In the genomic region with DNA sequence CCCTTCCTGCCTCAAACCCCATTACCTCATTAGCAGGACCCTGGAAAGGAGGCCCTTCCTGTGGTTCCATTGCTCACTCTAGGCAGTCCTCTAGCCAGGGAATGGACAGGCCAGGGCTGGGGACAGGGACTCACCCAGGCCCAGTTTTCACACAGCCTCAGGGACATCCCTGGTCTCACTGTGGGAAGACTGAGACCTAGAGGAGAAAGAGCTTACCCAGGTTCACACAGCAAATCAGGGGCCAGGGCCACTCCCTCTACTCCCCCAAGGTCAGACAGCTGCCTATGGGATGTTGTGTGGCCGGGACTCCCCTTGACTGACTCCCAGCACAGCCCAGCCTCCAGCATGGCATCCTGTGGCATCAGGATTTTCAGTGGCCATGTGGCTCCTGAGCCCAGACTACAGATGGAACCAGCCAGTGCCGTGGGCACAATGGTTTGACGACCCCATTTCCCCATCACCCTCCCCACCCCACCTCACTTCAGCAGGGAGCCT, we compare ENCODE assay signal across 10 cellular contexts. TPM values are rescaled to one million over a fixed set of nuclear protein-coding genes. Genes with fewer than 3 reads are reported as not detected.
DNase-seq lines count a peak whose midpoint lies in the region; FAIRE-seq and TF ChIP-seq lines count a peak whose summit lies in the region.
"Had no signal": no experiment of that assay in that cellular context is flagged by ENCODE, and none has a peak within 500 bp of the region (broad histone marks: within the 10 kb centered on the region; RNA-seq: fewer than 3 reads in every experiment).

No MANE protein-coding gene starts in this region.

- H3K9me2 ChIP-seq in DOHH2 (replicated peaks; ENCODE audit: control insufficient read depth, low read length) (no peaks in the 10 kb centered on the region), Loucy (replicated peaks; ENCODE audit: low read depth, low read length) (no peaks in the 10 kb centered on the region)

- no peak for TF ChIP-seq CTCF in DOHH2 (IDR thresholded peaks at IDR 0.05; ENCODE audit: low read depth, low read length, poor library complexity, severe bottlenecking)
- no peak for TF ChIP-seq CTCF in Loucy (conservative IDR thresholded peaks at IDR 0.05; ENCODE audit: low read length)
- TF ChIP-seq CTCF in bronchial epithelial cell (IDR thresholded peaks at IDR 0.05; ENCODE audit: insufficient read depth, low read length, severe bottlenecking) = no peak
- TF ChIP-seq CTCF in osteocyte (IDR thresholded peaks at IDR 0.05) = no peak

- H4K20me1 ChIP-seq in DOHH2 (ENCODE audit: control insufficient read depth, insufficient read depth, low read depth, low read length) = no peaks in the 10 kb centered on the region
- H4K20me1 ChIP-seq in Loucy (ENCODE audit: insufficient read depth, low read length, poor library complexity, severe bottlenecking) = no peaks in the 10 kb centered on the region

- H3K9ac ChIP-seq in Loucy (ENCODE audit: low read depth, low read length, poor library complexity, severe bottlenecking) = peak overlapping the region; percentile 62

- peaks cover 13% of the 10 kb centered on the region for H3F3A ChIP-seq in DOHH2 (ENCODE audit: control insufficient read depth, insufficient read depth)
- H3F3A ChIP-seq in Loucy (ENCODE audit: low read depth) = no peaks in the 10 kb centered on the region

- FAIRE-seq in bronchial epithelial cell (lab: Jason Lieb, UNC) = peak; percentile 62
- FAIRE-seq: HTR-8/SVneo had no signal

- H3K36me3 ChIP-seq in DOHH2 (ENCODE audit: control insufficient read depth, low read length) (no peaks in the 10 kb centered on the region), Loucy (ENCODE audit: insufficient read depth, low read length) (no peaks in the 10 kb centered on the region), bronchial epithelial cell (ENCODE audit: control insufficient read depth, insufficient read depth, low read length) (no peaks in the 10 kb centered on the region)
- H3K36me3 ChIP-seq: SJSA1 had no signal

- H3K36me3 Mint-ChIP-seq in osteocyte (ENCODE audit: unreplicated experiment) = peaks cover 7% of the 10 kb centered on the region

- DNase-seq in bronchial epithelial cell (ENCODE audit: low read depth) (no peak), osteocyte (ENCODE audit: extremely low spot score, unreplicated experiment) (no peak), EL (no peak), erythroblast (lab: John Stamatoyannopoulos, UW) (no peak), DMS53 (lab: John Stamatoyannopoulos, UW) (no peak)
- DNase-seq: NCI-H1436 treated with DMSO at 0.1 percent for 48 hours had no signal

- H3K27ac Mint-ChIP-seq in osteocyte (ENCODE audit: unreplicated experiment) = peak overlapping the region; percentile 83

- no peak overlapping the region for H2AFZ ChIP-seq in Loucy (ENCODE audit: low read length)

- peaks cover 63% of the 10 kb centered on the region for H3K4me1 ChIP-seq in DOHH2 (ENCODE audit: control insufficient read depth, low read length)
- peaks cover 46% of the 10 kb centered on the region for H3K4me1 ChIP-seq in Loucy (ENCODE audit: insufficient read depth, low read length, poor library complexity, severe bottlenecking)

- TF ChIP-seq POLR2A in erythroblast (IDR thresholded peaks at IDR 0.05; ENCODE audit: low read length) = no peak

- H3K4me3 Mint-ChIP-seq in osteocyte (ENCODE audit: unreplicated experiment) = no peak overlapping the region

- H3K79me2 ChIP-seq in DOHH2 (ENCODE audit: control insufficient read depth, low read length) (no peaks in the 10 kb centered on the region), Loucy (ENCODE audit: insufficient read depth, low read length) (no peaks in the 10 kb centered on the region)

- no peaks in the 10 kb centered on the region for H3K27me3 Mint-ChIP-seq in osteocyte (ENCODE audit: unreplicated experiment)

- H3K27me3 ChIP-seq in DOHH2 (ENCODE audit: control insufficient read depth, low read length) (no peaks in the 10 kb centered on the region), Loucy (ENCODE audit: insufficient read depth, low read length, poor library complexity, severe bottlenecking) (no peaks in the 10 kb centered on the region), bronchial epithelial cell (ENCODE audit: control insufficient read depth, insufficient read depth, low read length) (no peaks in the 10 kb centered on the region)
- H3K27me3 ChIP-seq: SJSA1 had no signal

- peaks cover 41% of the 10 kb centered on the region for H3K4me1 Mint-ChIP-seq in osteocyte (ENCODE audit: unreplicated experiment)

- H3K4me3 ChIP-seq in DOHH2 (ENCODE audit: low read length) (peak overlapping the region; percentile 60), Loucy (ENCODE audit: low read length, poor library complexity, severe bottlenecking) (peak overlapping the region; percentile 54), bronchial epithelial cell (ENCODE audit: low read depth, low read length) (no peak overlapping the region)
- H3K4me3 ChIP-seq: SJSA1 had no signal

- H3K9me3 ChIP-seq in DOHH2 (ENCODE audit: control insufficient read depth, insufficient read depth, low read length) (no peaks in the 10 kb centered on the region), Loucy (ENCODE audit: insufficient read depth, low read depth, low read length) (no peaks in the 10 kb centered on the region)
- H3K9me3 ChIP-seq: SJSA1 had no signal

- peak overlapping the region; percentile 76 for H3K4me2 ChIP-seq in DOHH2 (ENCODE audit: low read length)
- H3K4me2 ChIP-seq in Loucy (ENCODE audit: low read depth, low read length, poor library complexity, severe bottlenecking) = peak overlapping the region; percentile 59

- no peaks in the 10 kb centered on the region for H3K9me3 Mint-ChIP-seq in osteocyte (ENCODE audit: unreplicated experiment)

- peak overlapping the region; percentile 96 for H3K27ac ChIP-seq in DOHH2 (ENCODE audit: low read depth, low read length)
- H3K27ac ChIP-seq: SJSA1 had no signal

RNA-seq across cellular contexts. Expression of a gene that starts 49.3 kb away (rescaled TPM):
- total RNA-seq in bronchial epithelial cell (0.51 and 0.53 TPM in 2 replicates), osteocyte (188 and 193 TPM in 2 replicates)

Comparison
In these comparisons a context has a peak if more than half of its experiments do, and no peak if none do; other contexts are left out.
1. RNA of a gene that starts 49.3 kb away (total RNA-seq): 188 to 193 TPM in osteocyte; 0.51 to 0.53 TPM in bronchial epithelial cell; every median in the first group is over 100 times any median in the second.